Comparison of ENCODE assay signal across 17 cellular contexts in the genomic region with DNA sequence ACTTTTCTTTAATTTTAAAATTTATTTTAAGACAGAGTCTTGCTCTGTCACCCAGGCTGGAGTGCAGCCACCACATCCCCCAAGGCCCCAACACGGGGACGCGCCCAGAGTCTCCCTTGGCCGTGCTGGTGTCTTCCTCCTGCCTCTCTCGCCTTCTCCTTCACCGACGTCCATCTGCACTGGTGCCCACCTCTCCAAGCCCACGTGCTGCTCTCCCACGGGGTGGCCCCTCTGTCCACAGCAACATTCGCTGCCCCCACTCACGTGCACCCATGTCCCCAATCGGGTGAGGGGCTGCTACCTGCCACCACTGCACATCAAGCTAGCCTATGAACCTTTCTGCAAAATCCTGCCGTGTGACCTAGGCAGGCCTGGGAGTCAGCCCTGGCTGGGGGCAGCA. TPM values are rescaled to one million over a fixed set of nuclear protein-coding genes. Genes with fewer than 3 reads are reported as not detected.
A peak's percentile ranks its signal among the peaks of the same experiment; 100 is the strongest.
DNase-seq lines count a peak whose midpoint lies in the region; ATAC-seq and TF ChIP-seq lines count a peak whose summit lies in the region.
"Had no signal": no experiment of that assay in that cellular context is flagged by ENCODE, and none has a peak within 500 bp of the region (broad histone marks: within the 10 kb centered on the region; RNA-seq: fewer than 3 reads in every experiment).

No MANE protein-coding gene starts in this region.

- H3K4me2 ChIP-seq in mesenchymal stem cell (ENCODE audit: low read length, poor library complexity, severe bottlenecking) (no peak overlapping the region), mesendoderm (ENCODE audit: low read length) (no peak overlapping the region)

- H3K4ac ChIP-seq in mesenchymal stem cell (ENCODE audit: low read depth in 1 of 2, low read length in 2 of 2) (no peak overlapping the region), mesendoderm (ENCODE audit: low read depth, low read length) (no peak overlapping the region)

- H2BK5ac ChIP-seq in mesenchymal stem cell (ENCODE audit: low read depth, low read length, poor library complexity, severe bottlenecking) (no peak overlapping the region), mesendoderm (ENCODE audit: low read length) (no peak overlapping the region)

- no peak overlapping the region for H4K5ac ChIP-seq in mesendoderm (ENCODE audit: low read length)

- TF ChIP-seq EP300 in upper lobe of left lung (IDR thresholded peaks at IDR 0.05), result no peak

- H3K14ac ChIP-seq in mesenchymal stem cell (ENCODE audit: low read length in 2 of 2), result no peak overlapping the region

- no peak overlapping the region for H4K8ac ChIP-seq in mesenchymal stem cell (ENCODE audit: low read length)
- H4K8ac ChIP-seq in mesendoderm (ENCODE audit: low read depth, low read length), result no peak overlapping the region

- H4K91ac ChIP-seq in mesenchymal stem cell (ENCODE audit: low read length), result peak overlapping the region; percentile 4

- no peak overlapping the region for H3K9ac ChIP-seq in mesenchymal stem cell (ENCODE audit: low read length)
- no peak overlapping the region for H3K9ac ChIP-seq in mesendoderm (ENCODE audit: low read length)

- ATAC-seq in Right ventricle myocardium inferior (no peak), upper lobe of left lung (ENCODE audit: low FRiP score in 2 of 2) (no peak), HG02870 (IDR thresholded peaks at IDR 0.05; ENCODE audit: unreplicated experiment) (no peak)
- ATAC-seq: foreskin keratinocyte had no signal

- H3K18ac ChIP-seq in mesenchymal stem cell (ENCODE audit: low read depth in 1 of 2, low read length in 2 of 2), result no peak overlapping the region
- no peak overlapping the region for H3K18ac ChIP-seq in mesendoderm (ENCODE audit: low read length)

- peaks cover 51% of the 10 kb centered on the region for H3K79me1 ChIP-seq in mesenchymal stem cell (replicated peaks; ENCODE audit: low read length, poor library complexity, severe bottlenecking)
- H3K79me1 ChIP-seq in mesendoderm (ENCODE audit: low read length), result no peaks in the 10 kb centered on the region

- intact Hi-C loops in Right ventricle myocardium inferior (cut with DNase I), result no loop called here
- intact Hi-C loops in cardiac septum (cut with DNase I), result loop anchor here (5.0 kb wide), 1 partner anchor 76 kb away; the partner anchor contains the start of genes CRAMP1 and IFT140
- intact Hi-C loops in ascending aorta (cut with DNase I), result no loop called here

- H3K23ac ChIP-seq in mesenchymal stem cell (ENCODE audit: low read length in 2 of 2) (no peak overlapping the region), mesendoderm (ENCODE audit: low read length) (no peak overlapping the region)

- 94% methylated on average over 13 of the region's 13 CpGs for WGBS in mesenchymal stem cell
- WGBS in upper lobe of left lung, 2 donors, result 67 to 73% methylated on average over 13 of the region's 13 CpGs
- no CpG with 5 or more reads among the region's 13 CpGs for WGBS in mesendoderm (ENCODE audit: extremely low coverage, insufficient coverage, low lambda C conversion rate)

- TF ChIP-seq CTCF in ascending aorta (IDR thresholded peaks at IDR 0.05), result no peak
- TF ChIP-seq CTCF in upper lobe of left lung (IDR thresholded peaks at IDR 0.05), result no peak

- no peak overlapping the region for H2BK12ac ChIP-seq in mesenchymal stem cell (ENCODE audit: low read length in 2 of 2)

- H2AK5ac ChIP-seq in mesenchymal stem cell (ENCODE audit: low read length, severe bottlenecking) (no peak overlapping the region), mesendoderm (ENCODE audit: low read length) (no peak overlapping the region)

- H3K79me2 ChIP-seq in mesendoderm (ENCODE audit: control insufficient read depth, insufficient read depth, low read length), result no peaks in the 10 kb centered on the region

- H3K36me3 ChIP-seq in ascending aorta, result peaks cover 57 to 59% of the 10 kb centered on the region in 2 donors
- H3K36me3 ChIP-seq in mesenchymal stem cell (ENCODE audit: control insufficient read depth in 1 of 2, insufficient read depth in 2 of 2, low read depth in 1 of 2, low read length in 2 of 2), result peaks cover 33 to 70% of the 10 kb centered on the region in 2 experiments
- peaks cover 0 to 69% (median 53%) of the 10 kb centered on the region in 4 donors for H3K36me3 ChIP-seq in upper lobe of left lung
- H3K36me3 ChIP-seq in mesendoderm (ENCODE audit: control insufficient read depth, insufficient read depth, low read length), result no peaks in the 10 kb centered on the region
- H3K36me3 ChIP-seq: colonic mucosa had no signal

- H2BK15ac ChIP-seq in mesenchymal stem cell (ENCODE audit: low read depth, poor library complexity, severe bottlenecking) (no peak overlapping the region), mesendoderm (replicated peaks; ENCODE audit: low read depth) (no peak overlapping the region)

- no peak overlapping the region for H3K56ac ChIP-seq in mesendoderm (ENCODE audit: low read length)

- no peak overlapping the region for H2AFZ ChIP-seq in mesenchymal stem cell (ENCODE audit: low read depth, low read length)

- H2BK120ac ChIP-seq in mesenchymal stem cell (ENCODE audit: low read depth, low read length), result no peak overlapping the region
- no peak overlapping the region for H2BK120ac ChIP-seq in mesendoderm (ENCODE audit: low read depth, low read length)

- TF ChIP-seq POLR2A in upper lobe of left lung (IDR thresholded peaks at IDR 0.05), result no peak

- H3K4me1 ChIP-seq in ascending aorta (peaks cover 17 to 45% of the 10 kb centered on the region in 2 donors), mesenchymal stem cell (ENCODE audit: control insufficient read depth, insufficient read depth, low read depth, low read length) (peaks cover 29% of the 10 kb centered on the region), upper lobe of left lung (peaks cover 42 to 76% (median 44%) of the 10 kb centered on the region in 4 donors), mesendoderm (ENCODE audit: control insufficient read depth, low read depth, low read length) (no peaks in the 10 kb centered on the region)
- H3K4me1 ChIP-seq: colonic mucosa had no signal

- H3K9me3 ChIP-seq in ascending aorta (no peaks in the 10 kb centered on the region), mesenchymal stem cell (ENCODE audit: control insufficient read depth, low read length) (no peaks in the 10 kb centered on the region), upper lobe of left lung (no peaks in the 10 kb centered on the region)
- H3K9me3 ChIP-seq: colonic mucosa had no signal

- H3K27me3 ChIP-seq in ascending aorta (no peaks in the 10 kb centered on the region), mesenchymal stem cell (ENCODE audit: control insufficient read depth in 1 of 2, insufficient read depth in 1 of 2, low read length in 2 of 2) (no peaks in the 10 kb centered on the region), upper lobe of left lung (no peaks in the 10 kb centered on the region), mesendoderm (ENCODE audit: insufficient read depth, low read length, poor library complexity) (no peaks in the 10 kb centered on the region)
- H3K27me3 ChIP-seq: colonic mucosa, foreskin keratinocyte had no signal

- H3K4me3 ChIP-seq in ascending aorta (peak overlapping the region in 1 of 2 donors; percentile 68), mesenchymal stem cell (ENCODE audit: insufficient read depth in 1 of 2, low read depth in 1 of 2, low read length in 2 of 2) (no peak overlapping the region), upper lobe of left lung (peak overlapping the region; percentile 75 to 87 (median 75)), mesendoderm (ENCODE audit: low read length) (no peak overlapping the region)

- peak; percentile 56 for DNase-seq in Right ventricle myocardium inferior (ENCODE audit: missing footprints)
- DNase-seq in cardiac septum (ENCODE audit: low spot score), result no peak
- no peak for DNase-seq in ascending aorta (ENCODE audit: low spot score in 2 of 2)
- DNase-seq in mesenchymal stem cell, result no peak
- peak in 1 of 2 donors; percentile 53 for DNase-seq in upper lobe of left lung
- no peak for DNase-seq in activated gamma-delta T cell (lab: John Stamatoyannopoulos, UW)
- no peak for DNase-seq in mesendoderm
- DNase-seq: colonic mucosa, foreskin keratinocyte, islet precursor cell, KBM-7, NCI-H1694 treated with DMSO at 0.1 percent for 48 hours, NCI-H69, SHP77 had no signal

- H3K27ac ChIP-seq in ascending aorta, result peak overlapping the region; percentile 13 to 98
- H3K27ac ChIP-seq in mesenchymal stem cell (ENCODE audit: low read length, poor library complexity, severe bottlenecking), result no peak overlapping the region
- H3K27ac ChIP-seq in upper lobe of left lung, result peak overlapping the region; percentile 93 to 97 (median 96)
- H3K27ac ChIP-seq in mesendoderm (ENCODE audit: low read depth, low read length), result no peak overlapping the region
- H3K27ac ChIP-seq: colonic mucosa, foreskin keratinocyte had no signal

RNA-seq across cellular contexts. Expression of gene TMEM204, which starts 3.1 kb away (rescaled TPM):
- total RNA-seq in Right ventricle myocardium inferior, result 30.7 TPM
- total RNA-seq in cardiac septum, result 19.8 TPM
- total RNA-seq in ascending aorta, result 145 TPM
- 12.5 TPM for polyA plus RNA-seq in mesenchymal stem cell (2013, experiment 1 of 2)
- polyA plus RNA-seq in mesenchymal stem cell (2013, experiment 2 of 2), result 13.0 TPM
- 100 to 1,000 TPM in 1 of 6 donors, 10 to 100 TPM in 5; 31.4 to 112 (median 48.4) TPM for total RNA-seq in upper lobe of left lung
- 0.07 TPM for polyA plus RNA-seq in mesendoderm (2013, experiment 1 of 2)
- polyA plus RNA-seq in mesendoderm (2013, experiment 2 of 2), result 0.04 TPM
- polyA plus RNA-seq: neural cell had no signal

RNA-seq across cellular contexts. Expression of gene TELO2, which starts 43.4 kb away (rescaled TPM):
- total RNA-seq in Right ventricle myocardium inferior, result 18.9 TPM
- total RNA-seq in cardiac septum, result 17.7 TPM
- 110 TPM for total RNA-seq in ascending aorta
- polyA plus RNA-seq in mesenchymal stem cell (2013, experiment 1 of 2), result 10.0 TPM
- polyA plus RNA-seq in mesenchymal stem cell (2013, experiment 2 of 2), result 10.2 TPM
- 100 to 1,000 TPM in 1 of 6 donors, 10 to 100 TPM in 5; 13.8 to 130 (median 41.5) TPM for total RNA-seq in upper lobe of left lung
- 31.2 TPM for polyA plus RNA-seq in mesendoderm (2013, experiment 1 of 2)
- polyA plus RNA-seq in mesendoderm (2013, experiment 2 of 2), result 31.3 TPM

RNA-seq across cellular contexts. Expression of gene PTX4, which starts 47.9 kb away (rescaled TPM):
- total RNA-seq in Right ventricle myocardium inferior, result not detected
- not detected for total RNA-seq in cardiac septum
- total RNA-seq in ascending aorta, result not detected
- not detected for polyA plus RNA-seq in mesenchymal stem cell (2013, experiment 1 of 2)
- polyA plus RNA-seq in mesenchymal stem cell (2013, experiment 2 of 2), result not detected
- total RNA-seq in upper lobe of left lung, result under 1 TPM in 3 of 6 donors, not detected in 3; 0.30 to 0.34 (median 0.34) TPM
- polyA plus RNA-seq in mesendoderm (2013, experiment 1 of 2), result 0.03 TPM
- polyA plus RNA-seq in mesendoderm (2013, experiment 2 of 2), result 0.04 TPM
- total RNA-seq: B cell, colonic mucosa, foreskin keratinocyte had no signal
- polyA plus RNA-seq: foreskin keratinocyte, neural cell had no signal

Comparison
In these comparisons a context has a peak if more than half of its experiments do, and no peak if none do; other contexts are left out.
1. H3K27ac ChIP-seq: peak in ascending aorta (2 of 2) and upper lobe of left lung (4 of 4); none in mesenchymal stem cell (single experiment) and mesendoderm (single experiment).
2. H3K4me3 ChIP-seq: peak in upper lobe of left lung (4 of 4); none in mesenchymal stem cell (0 of 2) and mesendoderm (single experiment).